In the genomic region with DNA sequence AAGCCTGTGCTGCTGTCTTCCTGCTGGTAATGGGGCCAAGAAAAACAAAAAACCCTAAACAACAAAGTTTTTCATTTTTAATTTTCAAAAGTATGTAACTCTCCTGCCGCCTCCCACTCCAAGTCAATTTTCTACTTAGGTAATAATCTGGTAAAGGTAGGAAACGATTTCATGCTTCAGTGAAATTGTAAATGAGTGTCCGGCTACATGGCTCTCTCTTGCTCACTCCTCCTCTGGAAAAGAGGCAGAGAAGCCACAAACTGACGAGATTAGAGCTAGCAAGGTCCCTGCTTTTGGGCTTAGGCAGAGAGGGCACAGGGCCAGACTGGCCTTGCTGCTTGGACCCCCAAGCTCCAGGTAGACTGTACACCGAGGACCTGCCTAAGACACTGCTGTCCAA, we compare ENCODE assay signal across 19 cellular contexts. TPM values are rescaled to one million over a fixed set of nuclear protein-coding genes. Genes with fewer than 3 reads are reported as not detected.
A peak's percentile ranks its signal among the peaks of the same experiment; 100 is the strongest.
DNase-seq lines count a peak whose midpoint lies in the region; ATAC-seq and TF ChIP-seq lines count a peak whose summit lies in the region.
"Had no signal": no experiment of that assay in that cellular context is flagged by ENCODE, and none has a peak within 500 bp of the region (broad histone marks: within the 10 kb centered on the region; RNA-seq: fewer than 3 reads in every experiment).

No MANE protein-coding gene starts in this region.

- no peak for DNase-seq in RWPE1 (ENCODE audit: low spot score)
- no peak for DNase-seq in mesenchymal stem cell
- no peak for DNase-seq in EL
- DNase-seq in naive thymus-derived CD8-positive, alpha-beta T cell = no peak
- DNase-seq in immature natural killer cell = no peak
- no peak for DNase-seq in NOMO-1 treated with dmso at 0.1 percent for 144 hours (lab: John Stamatoyannopoulos, UW; ENCODE audit: unreplicated experiment)
- DNase-seq: activated effector memory CD4-positive, alpha-beta T cell treated with Interleukin-2 at 50 U/mL for 16 hours; cortex of kidney; NCI-H1092; NCI-H2107; NCI-H526; PC-3; SK-N-SH; spleen had no signal

- peaks cover 53% of the 10 kb centered on the region for H3K79me1 ChIP-seq in mesenchymal stem cell (replicated peaks; ENCODE audit: low read length, poor library complexity, severe bottlenecking)

- H3K4me1 Mint-ChIP-seq in naive thymus-derived CD8-positive, alpha-beta T cell = peaks cover 0 to 18% (median 12%) of the 10 kb centered on the region in 4 donors
- peaks cover 4 to 5% of the 10 kb centered on the region in 2 donors for H3K4me1 Mint-ChIP-seq in immature natural killer cell
- H3K4me1 Mint-ChIP-seq: stimulated activated memory B cell treated with anti-CD40 and anti-IgM and Interleukin-4, amounts not matched to agents 10 μg/mL and 1 μg/mL and 100 μg/mL, for 72 hours had no signal

- H3K27me3 ChIP-seq in esophagus (ENCODE audit: control insufficient read depth in 1 of 2, insufficient read depth in 2 of 2, low read length in 2 of 2) (no peaks in the 10 kb centered on the region), mesenchymal stem cell (ENCODE audit: control insufficient read depth in 1 of 2, insufficient read depth in 1 of 2, low read length in 2 of 2) (no peaks in the 10 kb centered on the region), stomach smooth muscle (ENCODE audit: control insufficient read depth in 1 of 2, insufficient read depth in 2 of 2, low read length in 2 of 2) (no peaks in the 10 kb centered on the region)
- H3K27me3 ChIP-seq: ovary, spleen had no signal

- no peak overlapping the region for H3K4me3 Mint-ChIP-seq in naive thymus-derived CD8-positive, alpha-beta T cell
- H3K4me3 Mint-ChIP-seq in immature natural killer cell = no peak overlapping the region
- H3K4me3 Mint-ChIP-seq: stimulated activated memory B cell treated with anti-CD40 and anti-IgM and Interleukin-4, amounts not matched to agents 10 μg/mL and 1 μg/mL and 100 μg/mL, for 72 hours had no signal

- no peak overlapping the region for H4K8ac ChIP-seq in mesenchymal stem cell (ENCODE audit: low read length)

- H3K4me2 ChIP-seq in mesenchymal stem cell (ENCODE audit: low read length, poor library complexity, severe bottlenecking) = no peak overlapping the region
- H3K4me2 ChIP-seq: SK-N-SH had no signal

- no peak overlapping the region for H3K27ac Mint-ChIP-seq in naive thymus-derived CD8-positive, alpha-beta T cell
- no peak overlapping the region for H3K27ac Mint-ChIP-seq in immature natural killer cell
- H3K27ac Mint-ChIP-seq: stimulated activated memory B cell treated with anti-CD40 and anti-IgM and Interleukin-4, amounts not matched to agents 10 μg/mL and 1 μg/mL and 100 μg/mL, for 72 hours had no signal

- H3K36me3 Mint-ChIP-seq in naive thymus-derived CD8-positive, alpha-beta T cell = peaks cover 0 to 8% (median 2%) of the 10 kb centered on the region in 3 donors
- no peaks in the 10 kb centered on the region for H3K36me3 Mint-ChIP-seq in immature natural killer cell

- POLR2A ChIA-PET in RWPE1 (lab: Yijun Ruan, JAX; ENCODE audit: low non-redundant PET) = no interaction called here
- POLR2A ChIA-PET in naive thymus-derived CD8-positive, alpha-beta T cell (lab: Charles Lee) = interaction anchor here (0.5 kb wide), 1 partner anchor 39 kb away, joined by 3 read pairs; no protein-coding TSS in a partner anchor

- no peak overlapping the region for H2BK5ac ChIP-seq in mesenchymal stem cell (ENCODE audit: low read depth, low read length, poor library complexity, severe bottlenecking)

- H3K9me3 ChIP-seq in esophagus (ENCODE audit: control insufficient read depth in 2 of 2, insufficient read depth in 1 of 2, low read depth in 1 of 2, low read length in 1 of 2) (no peaks in the 10 kb centered on the region), mesenchymal stem cell (ENCODE audit: control insufficient read depth, low read length) (no peaks in the 10 kb centered on the region), stomach smooth muscle (ENCODE audit: control insufficient read depth in 2 of 2, low read length in 2 of 2) (no peaks in the 10 kb centered on the region)
- H3K9me3 ChIP-seq: ovary, SK-N-SH, spleen had no signal

- no peak overlapping the region for H2AFZ ChIP-seq in mesenchymal stem cell (ENCODE audit: low read depth, low read length)

- H3K18ac ChIP-seq in mesenchymal stem cell (ENCODE audit: low read depth in 1 of 2, low read length in 2 of 2) = no peak overlapping the region

- no peak overlapping the region for H2BK120ac ChIP-seq in mesenchymal stem cell (ENCODE audit: low read depth, low read length)

- 77 to 79% methylated on average over 5 of the region's 5 CpGs for WGBS in esophagus, 2 donors
- WGBS in mesenchymal stem cell = 90% methylated on average over 4 of the region's 5 CpGs

- H2BK15ac ChIP-seq in mesenchymal stem cell (ENCODE audit: low read depth, poor library complexity, severe bottlenecking) = no peak overlapping the region

- no peak overlapping the region for H3K4ac ChIP-seq in mesenchymal stem cell (ENCODE audit: low read depth in 1 of 2, low read length in 2 of 2)

- H2BK12ac ChIP-seq in mesenchymal stem cell (ENCODE audit: low read length in 2 of 2) = no peak overlapping the region

- no peaks in the 10 kb centered on the region for H3K27me3 Mint-ChIP-seq in naive thymus-derived CD8-positive, alpha-beta T cell
- peaks cover 0 to 2% (median 0%) of the 10 kb centered on the region in 3 donors for H3K27me3 Mint-ChIP-seq in immature natural killer cell (ENCODE audit: low read depth in 3 of 3)
- H3K27me3 Mint-ChIP-seq: stimulated activated memory B cell treated with anti-CD40 and anti-IgM and Interleukin-4, amounts not matched to agents 10 μg/mL and 1 μg/mL and 100 μg/mL, for 72 hours had no signal

- no peak overlapping the region for H4K91ac ChIP-seq in mesenchymal stem cell (ENCODE audit: low read length)

- H3K27ac ChIP-seq in RWPE1 (peak overlapping the region; percentile 79), esophagus (ENCODE audit: low read depth in 2 of 2, low read length in 1 of 2) (peak overlapping the region; percentile 46 to 52), mesenchymal stem cell (ENCODE audit: low read length, poor library complexity, severe bottlenecking) (peak overlapping the region; percentile 18), stomach smooth muscle (ENCODE audit: low read length) (peak overlapping the region; percentile 11)

- H3K9ac ChIP-seq in mesenchymal stem cell (ENCODE audit: low read length) (peak overlapping the region; percentile 38), stomach smooth muscle (ENCODE audit: low read length in 2 of 2) (no peak overlapping the region)
- H3K9ac ChIP-seq: SK-N-SH had no signal

- H3K9me3 Mint-ChIP-seq in naive thymus-derived CD8-positive, alpha-beta T cell = no peaks in the 10 kb centered on the region
- H3K9me3 Mint-ChIP-seq in immature natural killer cell = no peaks in the 10 kb centered on the region
- H3K9me3 Mint-ChIP-seq: stimulated activated memory B cell treated with anti-CD40 and anti-IgM and Interleukin-4, amounts not matched to agents 10 μg/mL and 1 μg/mL and 100 μg/mL, for 72 hours had no signal

- CTCF ChIA-PET in RWPE1 (lab: Yijun Ruan, JAX) = no interaction called here

- peak overlapping the region; percentile 36 for H2AK5ac ChIP-seq in mesenchymal stem cell (ENCODE audit: low read length, severe bottlenecking)

- H3K36me3 ChIP-seq in esophagus (ENCODE audit: control insufficient read depth in 2 of 2, insufficient read depth in 2 of 2, low read length in 1 of 2) (peaks cover 0 to 13% of the 10 kb centered on the region in 2 donors), mesenchymal stem cell (ENCODE audit: control insufficient read depth in 1 of 2, insufficient read depth in 2 of 2, low read depth in 1 of 2, low read length in 2 of 2) (peaks cover 0 to 20% of the 10 kb centered on the region in 2 experiments), stomach smooth muscle (ENCODE audit: control insufficient read depth in 2 of 2, insufficient read depth in 2 of 2, low read length in 2 of 2) (peaks cover 0 to 3% of the 10 kb centered on the region in 2 donors)
- H3K36me3 ChIP-seq: ovary had no signal

- H3K4me1 ChIP-seq in esophagus (ENCODE audit: control insufficient read depth in 2 of 2, insufficient read depth in 2 of 2, low read length in 1 of 2) = peaks cover 12 to 30% of the 10 kb centered on the region in 2 donors
- peaks cover 36% of the 10 kb centered on the region for H3K4me1 ChIP-seq in mesenchymal stem cell (ENCODE audit: control insufficient read depth, insufficient read depth, low read depth, low read length)
- peaks cover 22% of the 10 kb centered on the region for H3K4me1 ChIP-seq in stomach smooth muscle (ENCODE audit: control insufficient read depth, insufficient read depth, low read length)

- H3K4me3 ChIP-seq in esophagus (ENCODE audit: low read depth in 1 of 2, low read length in 2 of 2) (no peak overlapping the region), mesenchymal stem cell (ENCODE audit: insufficient read depth in 1 of 2, low read depth in 1 of 2, low read length in 2 of 2) (peak overlapping the region in 1 of 2 experiments; percentile 23), stomach smooth muscle (ENCODE audit: low read length in 2 of 2) (no peak overlapping the region)
- H3K4me3 ChIP-seq: ovary, spleen had no signal

- no peak for ATAC-seq in naive thymus-derived CD8-positive, alpha-beta T cell
- ATAC-seq: HCT116; PC-3; stimulated activated memory B cell treated with anti-CD40 and anti-IgM and Interleukin-4, amounts not matched to agents 10 μg/mL and 1 μg/mL and 100 μg/mL, for 72 hours had no signal

- no peak for TF ChIP-seq CTCF in RWPE1 (conservative IDR thresholded peaks at IDR 0.05; ENCODE audit: low read depth)

- no peak overlapping the region for H3K23ac ChIP-seq in mesenchymal stem cell (ENCODE audit: low read length in 2 of 2)

- no peak overlapping the region for H3K14ac ChIP-seq in mesenchymal stem cell (ENCODE audit: low read length in 2 of 2)

RNA-seq across cellular contexts. Expression of gene KLHL25, which starts 23.4 kb away (rescaled TPM):
- polyA plus RNA-seq in esophagus (1 to 10 TPM; 4.2 to 4.5 TPM), immature natural killer cell (1 to 10 TPM in 2 of 3 donors, not detected in 1; 1.2 to 2.6 TPM)
- polyA plus RNA-seq in mesenchymal stem cell (2013, experiment 1 of 2) = 1.3 TPM
- polyA plus RNA-seq in mesenchymal stem cell (2013, experiment 2 of 2) = 1.3 TPM
- 1 to 10 TPM; 7.5 TPM for total RNA-seq in naive thymus-derived CD8-positive, alpha-beta T cell
- polyA plus RNA-seq in naive thymus-derived CD8-positive, alpha-beta T cell = 1 to 10 TPM; 1.0 to 1.8 (median 1.4) TPM

Comparison
In these comparisons a context has a peak if more than half of its experiments do, and no peak if none do; other contexts are left out.
1. H3K27ac ChIP-seq: peak in every context shown above with its lines; median percentile 79 in RWPE1; 49 in esophagus; 18 in mesenchymal stem cell; 11 in stomach smooth muscle.